In the genomic region with DNA sequence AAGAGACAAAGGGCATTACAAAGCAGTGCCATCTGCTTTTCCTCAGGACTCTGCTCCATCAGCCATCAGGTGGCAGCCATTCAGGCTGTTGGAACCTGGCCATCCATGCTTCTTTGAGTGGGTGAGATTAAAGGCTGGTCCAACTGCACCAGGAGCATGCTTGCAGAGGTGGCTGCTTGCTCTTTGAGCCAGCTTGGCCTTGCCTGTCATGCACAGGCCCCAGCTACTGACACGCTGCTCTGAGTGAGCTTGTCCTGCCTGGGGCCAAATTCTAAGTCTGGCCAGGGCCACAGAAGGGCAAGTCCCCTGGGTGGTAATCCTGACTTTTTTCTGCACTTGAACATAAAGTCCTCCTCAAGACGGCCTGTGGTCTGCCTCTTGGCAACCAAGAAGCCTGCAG, we compare ENCODE assay signal across 7 cellular contexts. TPM values are rescaled to one million over a fixed set of nuclear protein-coding genes. Genes with fewer than 3 reads are reported as not detected.
"Had no signal": no experiment of that assay in that cellular context is flagged by ENCODE, and none has a peak within 500 bp of the region (broad histone marks: within the 10 kb centered on the region; RNA-seq: fewer than 3 reads in every experiment).

No MANE protein-coding gene starts in this region.

RNA-seq across cellular contexts. Expression of gene POTEB3, which starts 43.1 kb away (rescaled TPM):
- total RNA-seq: GM23248, GM23338, H1, H4, H7, H9, HFFc6 had no signal
- polyA plus RNA-seq: GM23248, GM23338, H1 had no signal
